In the genomic region with DNA sequence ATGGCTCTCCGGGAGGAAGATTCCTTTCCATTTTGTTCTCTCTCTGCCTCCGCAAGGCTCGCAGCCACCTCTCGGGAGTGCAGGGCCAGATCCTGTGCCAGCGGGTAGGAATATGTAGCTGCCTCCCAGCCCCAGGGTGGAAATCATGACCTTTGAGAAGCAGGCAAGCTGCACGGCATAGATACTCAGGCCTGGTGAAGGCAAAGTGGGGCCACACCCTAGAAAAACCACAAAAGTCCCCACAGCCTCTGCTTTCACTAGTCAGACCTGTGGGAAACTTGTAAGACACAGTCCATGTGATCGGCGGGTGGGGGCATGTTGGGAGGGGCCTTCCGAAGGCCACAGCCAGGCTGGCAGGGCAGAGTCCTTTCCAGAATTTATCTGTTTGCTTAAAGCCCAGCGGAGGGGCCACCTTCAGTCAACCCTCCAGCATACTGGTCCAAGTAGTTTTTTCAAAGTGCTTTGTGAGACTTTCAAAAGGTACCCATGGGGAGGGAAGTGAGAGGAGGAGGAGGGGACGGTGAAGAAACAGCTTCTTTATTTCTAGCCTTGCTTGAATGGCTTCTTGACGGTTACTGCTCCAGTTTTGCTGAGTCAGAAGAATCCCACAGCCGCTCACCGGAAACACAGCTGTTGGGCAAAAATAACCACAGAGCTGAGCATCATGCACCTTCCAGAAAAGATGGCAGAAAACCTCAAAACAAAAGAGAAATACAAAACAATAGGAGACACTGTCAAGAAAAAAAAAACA, we compare ENCODE assay signal across 1 cellular context.
TF ChIP-seq lines count a peak whose summit lies in the region.

A gene (plus strand): TSS at position 52 of the 751 bp plus-strand sequence. CDS start 16,562 bp downstream, outside the sequence.

TF ChIP-seq in K562, 482 proteins besides CTCF, POLR2A, EP300 and RAD21 (continued from another document and continues in another):
- no peak for TF ChIP-seq NR4A1 (CRISPR knock-in tag; IDR thresholded peaks at IDR 0.05)
- TF ChIP-seq NR4A1 (tag; IDR thresholded peaks at IDR 0.05): peak; percentile 32; the same call in 1 of the 2 replicates
- TF ChIP-seq, protein P1, sequence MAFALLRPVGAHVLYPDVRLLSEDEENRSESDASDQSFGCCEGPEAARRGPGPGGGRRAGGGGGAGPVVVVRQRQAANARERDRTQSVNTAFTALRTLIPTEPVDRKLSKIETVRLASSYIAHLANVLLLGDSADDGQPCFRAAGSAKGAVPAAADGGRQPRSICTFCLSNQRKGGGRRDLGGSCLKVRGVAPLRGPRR (CRISPR knock-in tag; IDR thresholded peaks at IDR 0.05): no peak
- TF ChIP-seq PPARD (CRISPR knock-in tag; IDR thresholded peaks at IDR 0.05): no peak
- no peak for TF ChIP-seq POLR3A (IDR thresholded peaks at IDR 0.05; ENCODE audit: borderline replicate concordance, extremely low read depth, insufficient read depth, insufficient read length)
- TF ChIP-seq, protein P2, sequence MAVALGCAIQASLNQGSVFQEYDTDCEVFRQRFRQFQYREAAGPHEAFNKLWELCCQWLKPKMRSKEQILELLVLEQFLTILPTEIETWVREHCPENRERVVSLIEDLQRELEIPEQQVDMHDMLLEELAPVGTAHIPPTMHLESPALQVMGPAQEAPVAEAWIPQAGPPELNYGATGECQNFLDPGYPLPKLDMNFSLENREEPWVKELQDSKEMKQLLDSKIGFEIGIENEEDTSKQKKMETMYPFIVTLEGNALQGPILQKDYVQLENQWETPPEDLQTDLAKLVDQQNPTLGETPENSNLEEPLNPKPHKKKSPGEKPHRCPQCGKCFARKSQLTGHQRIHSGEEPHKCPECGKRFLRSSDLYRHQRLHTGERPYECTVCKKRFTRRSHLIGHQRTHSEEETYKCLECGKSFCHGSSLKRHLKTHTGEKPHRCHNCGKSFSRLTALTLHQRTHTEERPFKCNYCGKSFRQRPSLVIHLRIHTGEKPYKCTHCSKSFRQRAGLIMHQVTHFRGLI (CRISPR knock-in tag; IDR thresholded peaks at IDR 0.05): no peak
- peak; percentile 95 for TF ChIP-seq CBFA2T3 (IDR thresholded peaks at IDR 0.05)
- no peak for TF ChIP-seq CAMTA2 (CRISPR knock-in tag; conservative IDR thresholded peaks at IDR 0.05)
- TF ChIP-seq, protein P3, sequence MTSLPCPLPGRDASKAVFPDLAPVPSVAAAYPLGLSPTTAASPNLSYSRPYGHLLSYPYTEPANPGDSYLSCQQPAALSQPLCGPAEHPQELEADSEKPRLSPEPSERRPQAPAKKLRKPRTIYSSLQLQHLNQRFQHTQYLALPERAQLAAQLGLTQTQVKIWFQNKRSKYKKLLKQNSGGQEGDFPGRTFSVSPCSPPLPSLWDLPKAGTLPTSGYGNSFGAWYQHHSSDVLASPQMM (CRISPR knock-in tag; IDR thresholded peaks at IDR 0.05): no peak
- TF ChIP-seq, protein P4, sequence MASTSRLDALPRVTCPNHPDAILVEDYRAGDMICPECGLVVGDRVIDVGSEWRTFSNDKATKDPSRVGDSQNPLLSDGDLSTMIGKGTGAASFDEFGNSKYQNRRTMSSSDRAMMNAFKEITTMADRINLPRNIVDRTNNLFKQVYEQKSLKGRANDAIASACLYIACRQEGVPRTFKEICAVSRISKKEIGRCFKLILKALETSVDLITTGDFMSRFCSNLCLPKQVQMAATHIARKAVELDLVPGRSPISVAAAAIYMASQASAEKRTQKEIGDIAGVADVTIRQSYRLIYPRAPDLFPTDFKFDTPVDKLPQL (IDR thresholded peaks at IDR 0.05; ENCODE audit: extremely low read depth, insufficient read length): no peak
- TF ChIP-seq, protein P5, sequence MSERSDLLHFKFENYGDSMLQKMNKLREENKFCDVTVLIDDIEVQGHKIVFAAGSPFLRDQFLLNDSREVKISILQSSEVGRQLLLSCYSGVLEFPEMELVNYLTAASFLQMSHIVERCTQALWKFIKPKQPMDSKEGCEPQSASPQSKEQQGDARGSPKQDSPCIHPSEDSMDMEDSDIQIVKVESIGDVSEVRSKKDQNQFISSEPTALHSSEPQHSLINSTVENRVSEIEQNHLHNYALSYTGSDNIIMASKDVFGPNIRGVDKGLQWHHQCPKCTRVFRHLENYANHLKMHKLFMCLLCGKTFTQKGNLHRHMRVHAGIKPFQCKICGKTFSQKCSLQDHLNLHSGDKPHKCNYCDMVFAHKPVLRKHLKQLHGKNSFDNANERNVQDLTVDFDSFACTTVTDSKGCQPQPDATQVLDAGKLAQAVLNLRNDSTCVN (CRISPR knock-in tag; IDR thresholded peaks at IDR 0.05): no peak
- no peak for TF ChIP-seq ASH1L (IDR thresholded peaks at IDR 0.05; ENCODE audit: borderline replicate concordance, low read depth, partially characterized antibody)
- no peak for TF ChIP-seq POU5F1 (IDR thresholded peaks at IDR 0.05; ENCODE audit: borderline replicate concordance, low read depth, low read length, partially characterized antibody)
- TF ChIP-seq KLF13 (tag; IDR thresholded peaks at IDR 0.05; ENCODE audit: borderline replicate concordance, low read depth): no peak
- TF ChIP-seq IFI16 (CRISPR knock-in tag; IDR thresholded peaks at IDR 0.05): no peak
- no peak for TF ChIP-seq RBM34 (IDR thresholded peaks at IDR 0.05; ENCODE audit: borderline replicate concordance, insufficient read depth, low read length)
- TF ChIP-seq ZNF780A (CRISPR knock-in tag; IDR thresholded peaks at IDR 0.05): no peak
- TF ChIP-seq TBP (optimal IDR thresholded peaks at IDR 0.05; ENCODE audit: low read depth, low read length): peak; percentile 60
- peak; percentile 85 for TF ChIP-seq KLF6 (CRISPR knock-in tag; IDR thresholded peaks at IDR 0.05; ENCODE audit: borderline replicate concordance)
- TF ChIP-seq, protein P6, sequence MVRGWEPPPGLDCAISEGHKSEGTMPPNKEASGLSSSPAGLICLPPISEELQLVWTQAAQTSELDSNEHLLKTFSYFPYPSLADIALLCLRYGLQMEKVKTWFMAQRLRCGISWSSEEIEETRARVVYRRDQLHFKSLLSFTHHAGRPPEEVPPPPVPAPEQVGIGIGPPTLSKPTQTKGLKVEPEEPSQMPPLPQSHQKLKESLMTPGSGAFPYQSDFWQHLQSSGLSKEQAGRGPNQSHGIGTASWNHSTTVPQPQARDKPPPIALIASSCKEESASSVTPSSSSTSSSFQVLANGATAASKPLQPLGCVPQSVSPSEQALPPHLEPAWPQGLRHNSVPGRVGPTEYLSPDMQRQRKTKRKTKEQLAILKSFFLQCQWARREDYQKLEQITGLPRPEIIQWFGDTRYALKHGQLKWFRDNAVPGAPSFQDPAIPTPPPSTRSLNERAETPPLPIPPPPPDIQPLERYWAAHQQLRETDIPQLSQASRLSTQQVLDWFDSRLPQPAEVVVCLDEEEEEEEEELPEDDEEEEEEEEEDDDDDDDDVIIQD (CRISPR knock-in tag; IDR thresholded peaks at IDR 0.05): no peak
- TF ChIP-seq NFATC3 (IDR thresholded peaks at IDR 0.05): no peak
- TF ChIP-seq DDX20 (tag; IDR thresholded peaks at IDR 0.05; ENCODE audit: low read depth): no peak
- no peak for TF ChIP-seq SAFB (IDR thresholded peaks at IDR 0.05; ENCODE audit: borderline replicate concordance, low read depth, low read length)
- TF ChIP-seq, protein P7, sequence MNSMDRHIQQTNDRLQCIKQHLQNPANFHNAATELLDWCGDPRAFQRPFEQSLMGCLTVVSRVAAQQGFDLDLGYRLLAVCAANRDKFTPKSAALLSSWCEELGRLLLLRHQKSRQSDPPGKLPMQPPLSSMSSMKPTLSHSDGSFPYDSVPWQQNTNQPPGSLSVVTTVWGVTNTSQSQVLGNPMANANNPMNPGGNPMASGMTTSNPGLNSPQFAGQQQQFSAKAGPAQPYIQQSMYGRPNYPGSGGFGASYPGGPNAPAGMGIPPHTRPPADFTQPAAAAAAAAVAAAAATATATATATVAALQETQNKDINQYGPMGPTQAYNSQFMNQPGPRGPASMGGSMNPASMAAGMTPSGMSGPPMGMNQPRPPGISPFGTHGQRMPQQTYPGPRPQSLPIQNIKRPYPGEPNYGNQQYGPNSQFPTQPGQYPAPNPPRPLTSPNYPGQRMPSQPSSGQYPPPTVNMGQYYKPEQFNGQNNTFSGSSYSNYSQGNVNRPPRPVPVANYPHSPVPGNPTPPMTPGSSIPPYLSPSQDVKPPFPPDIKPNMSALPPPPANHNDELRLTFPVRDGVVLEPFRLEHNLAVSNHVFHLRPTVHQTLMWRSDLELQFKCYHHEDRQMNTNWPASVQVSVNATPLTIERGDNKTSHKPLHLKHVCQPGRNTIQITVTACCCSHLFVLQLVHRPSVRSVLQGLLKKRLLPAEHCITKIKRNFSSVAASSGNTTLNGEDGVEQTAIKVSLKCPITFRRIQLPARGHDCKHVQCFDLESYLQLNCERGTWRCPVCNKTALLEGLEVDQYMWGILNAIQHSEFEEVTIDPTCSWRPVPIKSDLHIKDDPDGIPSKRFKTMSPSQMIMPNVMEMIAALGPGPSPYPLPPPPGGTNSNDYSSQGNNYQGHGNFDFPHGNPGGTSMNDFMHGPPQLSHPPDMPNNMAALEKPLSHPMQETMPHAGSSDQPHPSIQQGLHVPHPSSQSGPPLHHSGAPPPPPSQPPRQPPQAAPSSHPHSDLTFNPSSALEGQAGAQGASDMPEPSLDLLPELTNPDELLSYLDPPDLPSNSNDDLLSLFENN (IDR thresholded peaks at IDR 0.05; ENCODE audit: low read depth in 2 of 2, low read length in 2 of 2): peak in 1 of 2 experiments; percentile 91; a peak in 2 of 4 replicates
- TF ChIP-seq, protein P8, sequence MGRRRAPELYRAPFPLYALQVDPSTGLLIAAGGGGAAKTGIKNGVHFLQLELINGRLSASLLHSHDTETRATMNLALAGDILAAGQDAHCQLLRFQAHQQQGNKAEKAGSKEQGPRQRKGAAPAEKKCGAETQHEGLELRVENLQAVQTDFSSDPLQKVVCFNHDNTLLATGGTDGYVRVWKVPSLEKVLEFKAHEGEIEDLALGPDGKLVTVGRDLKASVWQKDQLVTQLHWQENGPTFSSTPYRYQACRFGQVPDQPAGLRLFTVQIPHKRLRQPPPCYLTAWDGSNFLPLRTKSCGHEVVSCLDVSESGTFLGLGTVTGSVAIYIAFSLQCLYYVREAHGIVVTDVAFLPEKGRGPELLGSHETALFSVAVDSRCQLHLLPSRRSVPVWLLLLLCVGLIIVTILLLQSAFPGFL (CRISPR knock-in tag; IDR thresholded peaks at IDR 0.05): no peak
- no peak for TF ChIP-seq ZNF212 (CRISPR knock-in tag; IDR thresholded peaks at IDR 0.05)
- TF ChIP-seq, protein P9, sequence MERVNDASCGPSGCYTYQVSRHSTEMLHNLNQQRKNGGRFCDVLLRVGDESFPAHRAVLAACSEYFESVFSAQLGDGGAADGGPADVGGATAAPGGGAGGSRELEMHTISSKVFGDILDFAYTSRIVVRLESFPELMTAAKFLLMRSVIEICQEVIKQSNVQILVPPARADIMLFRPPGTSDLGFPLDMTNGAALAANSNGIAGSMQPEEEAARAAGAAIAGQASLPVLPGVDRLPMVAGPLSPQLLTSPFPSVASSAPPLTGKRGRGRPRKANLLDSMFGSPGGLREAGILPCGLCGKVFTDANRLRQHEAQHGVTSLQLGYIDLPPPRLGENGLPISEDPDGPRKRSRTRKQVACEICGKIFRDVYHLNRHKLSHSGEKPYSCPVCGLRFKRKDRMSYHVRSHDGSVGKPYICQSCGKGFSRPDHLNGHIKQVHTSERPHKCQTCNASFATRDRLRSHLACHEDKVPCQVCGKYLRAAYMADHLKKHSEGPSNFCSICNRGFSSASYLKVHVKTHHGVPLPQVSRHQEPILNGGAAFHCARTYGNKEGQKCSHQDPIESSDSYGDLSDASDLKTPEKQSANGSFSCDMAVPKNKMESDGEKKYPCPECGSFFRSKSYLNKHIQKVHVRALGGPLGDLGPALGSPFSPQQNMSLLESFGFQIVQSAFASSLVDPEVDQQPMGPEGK (CRISPR knock-in tag; IDR thresholded peaks at IDR 0.05; ENCODE audit: borderline replicate concordance): peak; percentile 81; the same call in 1 of the 2 replicates
- TF ChIP-seq NRF1 (conservative IDR thresholded peaks at IDR 0.05 in 1 of 2, IDR thresholded peaks at IDR 0.05 in 1 of 2): 0 out of 4 replicates have a peak, but pooled peaks of 1 of the 2 experiments have one; percentile 19
- peak; percentile 98 for TF ChIP-seq ARID1B (IDR thresholded peaks at IDR 0.05)
- TF ChIP-seq, protein P10, sequence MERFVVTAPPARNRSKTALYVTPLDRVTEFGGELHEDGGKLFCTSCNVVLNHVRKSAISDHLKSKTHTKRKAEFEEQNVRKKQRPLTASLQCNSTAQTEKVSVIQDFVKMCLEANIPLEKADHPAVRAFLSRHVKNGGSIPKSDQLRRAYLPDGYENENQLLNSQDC (CRISPR knock-in tag; IDR thresholded peaks at IDR 0.05): no peak
- no peak for TF ChIP-seq ZNF764 (CRISPR knock-in tag; IDR thresholded peaks at IDR 0.05; ENCODE audit: low read depth)
- no peak for TF ChIP-seq PYGO2 (tag; IDR thresholded peaks at IDR 0.05)
- TF ChIP-seq, protein P11, sequence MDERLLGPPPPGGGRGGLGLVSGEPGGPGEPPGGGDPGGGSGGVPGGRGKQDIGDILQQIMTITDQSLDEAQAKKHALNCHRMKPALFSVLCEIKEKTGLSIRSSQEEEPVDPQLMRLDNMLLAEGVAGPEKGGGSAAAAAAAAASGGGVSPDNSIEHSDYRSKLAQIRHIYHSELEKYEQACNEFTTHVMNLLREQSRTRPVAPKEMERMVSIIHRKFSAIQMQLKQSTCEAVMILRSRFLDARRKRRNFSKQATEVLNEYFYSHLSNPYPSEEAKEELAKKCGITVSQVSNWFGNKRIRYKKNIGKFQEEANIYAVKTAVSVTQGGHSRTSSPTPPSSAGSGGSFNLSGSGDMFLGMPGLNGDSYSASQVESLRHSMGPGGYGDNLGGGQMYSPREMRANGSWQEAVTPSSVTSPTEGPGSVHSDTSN (CRISPR knock-in tag; IDR thresholded peaks at IDR 0.05; ENCODE audit: low read depth): no peak
- TF ChIP-seq, protein P11 (tag; conservative IDR thresholded peaks at IDR 0.05; ENCODE audit: low read depth): peak; percentile 46; the same call in 1 of the 2 replicates
- TF ChIP-seq, protein P12, sequence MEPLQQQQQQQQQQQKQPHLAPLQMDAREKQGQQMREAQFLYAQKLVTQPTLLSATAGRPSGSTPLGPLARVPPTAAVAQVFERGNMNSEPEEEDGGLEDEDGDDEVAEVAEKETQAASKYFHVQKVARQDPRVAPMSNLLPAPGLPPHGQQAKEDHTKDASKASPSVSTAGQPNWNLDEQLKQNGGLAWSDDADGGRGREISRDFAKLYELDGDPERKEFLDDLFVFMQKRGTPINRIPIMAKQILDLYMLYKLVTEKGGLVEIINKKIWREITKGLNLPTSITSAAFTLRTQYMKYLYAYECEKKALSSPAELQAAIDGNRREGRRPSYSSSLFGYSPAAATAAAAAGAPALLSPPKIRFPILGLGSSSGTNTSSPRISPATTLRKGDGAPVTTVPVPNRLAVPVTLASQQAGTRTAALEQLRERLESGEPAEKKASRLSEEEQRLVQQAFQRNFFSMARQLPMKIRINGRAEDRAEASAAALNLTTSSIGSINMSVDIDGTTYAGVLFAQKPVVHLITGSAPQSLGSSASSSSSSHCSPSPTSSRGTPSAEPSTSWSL (CRISPR knock-in tag; IDR thresholded peaks at IDR 0.05; ENCODE audit: borderline replicate concordance): no peak
- TF ChIP-seq CBFB (CRISPR knock-in tag; IDR thresholded peaks at IDR 0.05): peak; percentile 96
- no peak for TF ChIP-seq NELFE (IDR thresholded peaks at IDR 0.05; ENCODE audit: insufficient read depth, insufficient read length)
